ENCODE assay signal across 1 cellular context in genomic region chr9:72557549-72557948, GRCh38.
TF ChIP-seq lines count a peak whose summit lies in the region.

No MANE protein-coding gene starts in this region.

TF ChIP-seq in K562, 482 proteins besides CTCF, POLR2A, EP300 and RAD21 (continued from another document and continues in another):
- TF ChIP-seq TAF15 (IDR thresholded peaks at IDR 0.05; ENCODE audit: low read depth, low read length) (no peak), PTTG1 (tag; IDR thresholded peaks at IDR 0.05; ENCODE audit: low read depth) (no peak), ZBTB7A (IDR thresholded peaks at IDR 0.05; ENCODE audit: borderline replicate concordance, control insufficient read depth, low read depth, low read length) (no peak), MEF2D (tag; conservative IDR thresholded peaks at IDR 0.05; ENCODE audit: low read depth) (no peak), CREB1 (IDR thresholded peaks at IDR 0.05) (no peak), CREB1 (CRISPR knock-in tag; IDR thresholded peaks at IDR 0.05) (no peak), ZNF384 (IDR thresholded peaks at IDR 0.05; ENCODE audit: low read depth, low read length) (no peak), ZNF121 (CRISPR knock-in tag; conservative IDR thresholded peaks at IDR 0.05) (no peak), NR0B1 (IDR thresholded peaks at IDR 0.05; ENCODE audit: partially characterized antibody) (no peak), SMARCE1 (IDR thresholded peaks at IDR 0.05) (peak; percentile 81), ZNF79 (CRISPR knock-in tag; IDR thresholded peaks at IDR 0.05; ENCODE audit: low read depth) (no peak), XRCC5 (IDR thresholded peaks at IDR 0.05; ENCODE audit: low read depth, low read length) (no peak), ELK1 (CRISPR knock-in tag; IDR thresholded peaks at IDR 0.05) (no peak), ZNF57 (CRISPR knock-in tag; IDR thresholded peaks at IDR 0.05) (no peak), RERE (CRISPR knock-in tag; IDR thresholded peaks at IDR 0.05; ENCODE audit: borderline replicate concordance) (no peak), STAT5B (CRISPR knock-in tag; IDR thresholded peaks at IDR 0.05) (no peak), ZNF217 (CRISPR knock-in tag; IDR thresholded peaks at IDR 0.05) (no peak), ZNF668 (CRISPR knock-in tag; IDR thresholded peaks at IDR 0.05) (no peak), STAT6 (CRISPR knock-in tag; IDR thresholded peaks at IDR 0.05) (no peak), CTCFL (IDR thresholded peaks at IDR 0.05; ENCODE audit: borderline replicate concordance, insufficient read depth, low read depth, low read length, poor library complexity, severe bottlenecking) (no peak), IRF9 (tag; IDR thresholded peaks at IDR 0.05) (no peak), SAP30 (IDR thresholded peaks at IDR 0.05; ENCODE audit: borderline replicate concordance, insufficient read depth, low read depth, low read length, poor library complexity, severe bottlenecking) (no peak), DEAF1 (CRISPR knock-in tag; IDR thresholded peaks at IDR 0.05) (no peak), CEBPG (CRISPR knock-in tag; IDR thresholded peaks at IDR 0.05) (peak; percentile 41; the same call in 1 of the 2 replicates), CEBPG (tag; conservative IDR thresholded peaks at IDR 0.05 in 1 of 2, IDR thresholded peaks at IDR 0.05 in 1 of 2) (peak; percentile 61 to 90), CCNT2 (IDR thresholded peaks at IDR 0.05; ENCODE audit: borderline replicate concordance, extremely low read depth, insufficient read length, low read depth, low read length) (no peak), ZNF184 (CRISPR knock-in tag; IDR thresholded peaks at IDR 0.05) (no peak), TEAD1 (CRISPR knock-in tag; IDR thresholded peaks at IDR 0.05) (no peak), NR3C1 (CRISPR knock-in tag; IDR thresholded peaks at IDR 0.05) (no peak), SIX5 (IDR thresholded peaks at IDR 0.05; ENCODE audit: borderline replicate concordance in 1 of 2, insufficient read depth in 1 of 2, low read depth in 1 of 2, low read length in 2 of 2) (no peak), ESRRA (IDR thresholded peaks at IDR 0.05; ENCODE audit: borderline replicate concordance, low read depth) (no peak), ZHX1 (conservative IDR thresholded peaks at IDR 0.05; ENCODE audit: low read length) (no peak), ZSCAN29 (IDR thresholded peaks at IDR 0.05) (no peak), ADNP (tag; IDR thresholded peaks at IDR 0.05) (no peak), POU5F1 (IDR thresholded peaks at IDR 0.05; ENCODE audit: borderline replicate concordance, low read depth, low read length, partially characterized antibody) (no peak), GABPA (tag; conservative IDR thresholded peaks at IDR 0.05; ENCODE audit: low read depth) (no peak), ZNF282 (CRISPR knock-in tag; IDR thresholded peaks at IDR 0.05) (no peak), BRF1 (IDR thresholded peaks at IDR 0.05; ENCODE audit: borderline replicate concordance, extremely low read depth, insufficient read length) (no peak), SMC3 (conservative IDR thresholded peaks at IDR 0.05; ENCODE audit: insufficient read depth, low read depth, low read length) (no peak), ZBTB1 (CRISPR knock-in tag; IDR thresholded peaks at IDR 0.05; ENCODE audit: borderline replicate concordance, low read depth) (no peak), ZNF639 (CRISPR knock-in tag; conservative IDR thresholded peaks at IDR 0.05 in 1 of 2, IDR thresholded peaks at IDR 0.05 in 1 of 2) (no peak), ZNF3 (CRISPR knock-in tag; IDR thresholded peaks at IDR 0.05) (no peak), ZNF707 (CRISPR knock-in tag; conservative IDR thresholded peaks at IDR 0.05) (no peak)
